Comparison of ENCODE assay signal across 8 cellular contexts in the genomic region with DNA sequence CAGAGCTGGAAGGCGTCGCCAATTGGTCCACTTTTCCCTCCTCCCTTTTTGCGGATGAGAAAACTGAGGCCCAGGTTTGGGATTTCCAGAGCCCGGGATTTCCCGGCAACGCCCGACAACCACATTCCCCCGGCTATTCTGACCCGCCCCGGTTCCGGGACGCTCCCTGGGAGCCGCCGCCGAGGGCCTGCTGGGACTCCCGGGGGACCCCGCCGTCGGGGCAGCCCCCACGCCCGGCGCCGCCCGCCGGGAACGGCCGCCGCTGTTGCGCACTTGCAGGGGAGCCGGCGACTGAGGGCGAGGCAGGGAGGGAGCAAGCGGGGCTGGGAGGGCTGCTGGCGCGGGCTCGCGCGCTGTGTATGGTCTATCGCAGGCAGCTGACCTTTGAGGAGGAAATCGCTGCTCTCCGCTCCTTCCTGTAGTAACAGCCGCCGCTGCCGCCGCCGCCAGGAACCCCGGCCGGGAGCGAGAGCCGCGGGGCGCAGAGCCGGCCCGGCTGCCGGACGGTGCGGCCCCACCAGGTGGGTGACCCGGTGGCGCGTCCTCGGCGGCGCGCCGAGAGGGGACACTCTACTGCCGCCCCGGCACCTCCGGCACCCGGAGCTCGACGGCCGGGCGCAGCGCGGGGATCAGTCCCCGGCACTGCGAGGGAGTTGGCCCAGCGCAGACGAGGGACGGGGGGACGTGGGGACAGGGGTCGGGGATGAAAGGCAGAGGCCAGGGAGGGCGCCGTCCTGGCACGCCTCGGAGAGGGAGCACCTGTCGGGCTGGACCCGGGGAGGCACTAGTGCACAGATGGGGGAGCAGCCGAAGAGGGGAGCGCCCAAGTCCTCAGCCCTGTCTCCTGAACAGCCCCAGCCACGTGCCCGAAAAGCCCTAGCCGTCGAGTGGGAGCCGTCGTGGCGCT. TPM values are rescaled to one million over a fixed set of nuclear protein-coding genes. Genes with fewer than 3 reads are reported as not detected.
A peak's percentile ranks its signal among the peaks of the same experiment; 100 is the strongest.
DNase-seq lines count a peak whose midpoint lies in the region; ATAC-seq and TF ChIP-seq lines count a peak whose summit lies in the region.

A gene (plus strand): TSS at position 421 of the 907 bp plus-strand sequence. CDS start 914 bp downstream, outside the sequence.

- no peaks in the 10 kb centered on the region for H3K27me3 ChIP-seq in CD8-positive, alpha-beta T cell (ENCODE audit: insufficient read depth, low read length)
- H3K27me3 ChIP-seq in duodenal mucosa (ENCODE audit: control insufficient read depth in 1 of 2, insufficient read depth in 2 of 2, low read length in 2 of 2): no peaks in the 10 kb centered on the region
- H3K27me3 ChIP-seq in right lobe of liver: no peaks in the 10 kb centered on the region

- CTCF ChIA-PET in CD8-positive, alpha-beta T cell (lab: Charles Lee): interaction anchor here (0.6 to 4.1 kb wide), 7 partner anchors 9 to 172 kb away, joined by 4 to 23 read pairs (median 6); no protein-coding TSS in a partner anchor

- H3K4me1 Mint-ChIP-seq in CD8-positive, alpha-beta T cell (ENCODE audit: low read depth): peaks cover 50% of the 10 kb centered on the region

- no peaks in the 10 kb centered on the region for H3K9me3 ChIP-seq in CD8-positive, alpha-beta T cell (ENCODE audit: low read length)
- H3K9me3 ChIP-seq in duodenal mucosa (ENCODE audit: control insufficient read depth in 1 of 2, low read length in 2 of 2): no peaks in the 10 kb centered on the region
- H3K9me3 ChIP-seq in right lobe of liver: no peaks in the 10 kb centered on the region

- peak within 1 kb of the TSS; percentile 74 for H3K4me3 ChIP-seq in CD8-positive, alpha-beta T cell (ENCODE audit: low read depth, low read length)
- peak within 1 kb of the TSS; percentile 72 to 73 for H3K4me3 ChIP-seq in duodenal mucosa (ENCODE audit: low read depth in 1 of 2, low read length in 2 of 2)
- H3K4me3 ChIP-seq in right lobe of liver: peak within 1 kb of the TSS; percentile 57 to 72 (median 58)

- TF ChIP-seq CTCF in CD8-positive, alpha-beta T cell (IDR thresholded peaks at IDR 0.05): no peak
- no peak for TF ChIP-seq CTCF in right lobe of liver (IDR thresholded peaks at IDR 0.05)

- TF ChIP-seq POLR2A in right lobe of liver (IDR thresholded peaks at IDR 0.05): peak; percentile 87

- peak; percentile 63 to 87 (median 80) for DNase-seq in CD8-positive, alpha-beta T cell
- DNase-seq in NCI-H146 (lab: John Stamatoyannopoulos, UW): peak; percentile 72
- DNase-seq in activated CD4-positive, alpha-beta T cell treated with anti-CD3 and anti-CD28 coated beads, Interleukin-2, amount 50 U/mL, for 48 hours: peak; percentile 74 to 80
- peak; percentile 90 to 92 (median 90) for DNase-seq in right lobe of liver
- DNase-seq in stimulated activated CD4-positive, alpha-beta T cell treated with anti-CD3 and anti-CD28 coated beads, Interleukin-4, amount 100 ng/mL, for 24 hours: peak; percentile 79

- H3K9me3 Mint-ChIP-seq in CD8-positive, alpha-beta T cell: no peaks in the 10 kb centered on the region

- H3K4me1 ChIP-seq in CD8-positive, alpha-beta T cell (ENCODE audit: insufficient read depth, low read length): peaks cover 35% of the 10 kb centered on the region
- peaks cover 31 to 32% of the 10 kb centered on the region in 2 donors for H3K4me1 ChIP-seq in duodenal mucosa (ENCODE audit: control insufficient read depth in 1 of 2, insufficient read depth in 2 of 2, low read length in 2 of 2)
- peaks cover 0 to 6% (median 2%) of the 10 kb centered on the region in 4 donors for H3K4me1 ChIP-seq in right lobe of liver

- peak; percentile 78 for ATAC-seq in CD8-positive, alpha-beta T cell
- ATAC-seq in GM21529 (IDR thresholded peaks at IDR 0.05; ENCODE audit: unreplicated experiment) (peak; percentile 47), right lobe of liver (peak; percentile 88 to 94 (median 91)), HG02840 (IDR thresholded peaks at IDR 0.05; ENCODE audit: low FRiP score, unreplicated experiment) (no peak)

- H3K27me3 Mint-ChIP-seq in CD8-positive, alpha-beta T cell (ENCODE audit: low read depth): no peaks in the 10 kb centered on the region

- peak within 1 kb of the TSS; percentile 57 to 79 for H3K9ac ChIP-seq in duodenal mucosa (ENCODE audit: low read depth in 1 of 2, low read length in 2 of 2)

- peak within 1 kb of the TSS; percentile 94 for H3K4me3 Mint-ChIP-seq in CD8-positive, alpha-beta T cell

- intact Hi-C loops in CD8-positive, alpha-beta T cell (cut with DNase I, micrococcal nuclease): loop anchor here (1.0 kb wide), 3 partner anchors 12 to 66 kb away; a partner anchor contains a TSS
- intact Hi-C loops in right lobe of liver (cut with DNase I): no loop called here

- no peaks in the 10 kb centered on the region for H3K36me3 ChIP-seq in CD8-positive, alpha-beta T cell (ENCODE audit: insufficient read depth, low read length)
- H3K36me3 ChIP-seq in duodenal mucosa (ENCODE audit: control insufficient read depth in 1 of 2, insufficient read depth in 2 of 2, low read length in 2 of 2): peaks cover 5 to 9% of the 10 kb centered on the region in 2 donors
- no peaks in the 10 kb centered on the region for H3K36me3 ChIP-seq in right lobe of liver

- peak within 1 kb of the TSS; percentile 98 for H3K27ac Mint-ChIP-seq in CD8-positive, alpha-beta T cell

- H3K27ac ChIP-seq in CD8-positive, alpha-beta T cell (ENCODE audit: low read depth, low read length): peak within 1 kb of the TSS; percentile 87
- H3K27ac ChIP-seq in duodenal mucosa (ENCODE audit: low read depth, low read length) (peak within 1 kb of the TSS; percentile 75), right lobe of liver (peak within 1 kb of the TSS; percentile 50 to 79 (median 75))

- POLR2A ChIA-PET in CD8-positive, alpha-beta T cell (lab: Charles Lee): interaction anchor here (0.6 to 5.5 kb wide), 19 partner anchors 10 to 485 kb away, joined by 3 to 61 read pairs (median 4); a partner anchor contains a TSS

- peaks cover 38% of the 10 kb centered on the region for H3K36me3 Mint-ChIP-seq in CD8-positive, alpha-beta T cell

- 6% methylated on average over 7 of the region's 97 CpGs for WGBS in right lobe of liver (ENCODE audit: insufficient coverage, low coverage, low lambda C conversion rate, missing lambda C conversion rate)

RNA-seq across cellular contexts. Expression of the gene that starts here (rescaled TPM):
- total RNA-seq in CD8-positive, alpha-beta T cell: 100 to 1,000 TPM; 300 to 319 TPM
- total RNA-seq in right lobe of liver: 10 to 100 TPM in 1 of 6 experiments, 1 to 10 TPM in 5; 4.8 to 11.5 (median 7.7) TPM

Comparison
In these comparisons a context has a peak if more than half of its experiments do, and no peak if none do; other contexts are left out.
1. RNA of the gene that starts here (total RNA-seq): 300 to 319 TPM in CD8-positive, alpha-beta T cell; 4.8 to 11.5 TPM in right lobe of liver; every median in the first group is over 10 times any median in the second.
2. intact Hi-C loops: an anchor here in CD8-positive, alpha-beta T cell (1.0 kb wide); none called in right lobe of liver.
3. Peak in every context shown above with its lines, with median percentiles within 50 percentile points of each other: DNase-seq, H3K27ac ChIP-seq and H3K4me3 ChIP-seq.